Comparison of ENCODE assay signal across 6 cellular contexts in genomic region chr19:48874309-48875135, GRCh38. TPM values are rescaled to one million over a fixed set of nuclear protein-coding genes. Genes with fewer than 3 reads are reported as not detected.
DNase-seq lines count a peak whose midpoint lies in the region; ATAC-seq lines count a peak whose summit lies in the region.

No MANE protein-coding gene starts in this region.

- no peaks in the 10 kb centered on the region for H3K27me3 Mint-ChIP-seq in activated naive CD8-positive, alpha-beta T cell
- H3K27me3 Mint-ChIP-seq in memory B cell, result no peaks in the 10 kb centered on the region

- peak overlapping the region; percentile 98 for H3K27ac Mint-ChIP-seq in activated naive CD8-positive, alpha-beta T cell
- H3K27ac Mint-ChIP-seq in memory B cell, result peak overlapping the region; percentile 100

- H3K36me3 Mint-ChIP-seq in activated naive CD8-positive, alpha-beta T cell, result peaks cover 22% of the 10 kb centered on the region
- peaks cover 27% of the 10 kb centered on the region for H3K36me3 Mint-ChIP-seq in memory B cell

- H3K4me1 Mint-ChIP-seq in activated naive CD8-positive, alpha-beta T cell (ENCODE audit: low read depth), result peaks cover 43% of the 10 kb centered on the region
- peaks cover 30% of the 10 kb centered on the region for H3K4me1 Mint-ChIP-seq in memory B cell

- ATAC-seq in memory B cell (ENCODE audit: low read depth), result peak; percentile 3
- no peak for ATAC-seq in left lobe of liver

- peak overlapping the region; percentile 99 for H3K4me3 Mint-ChIP-seq in activated naive CD8-positive, alpha-beta T cell
- peak overlapping the region; percentile 95 for H3K4me3 Mint-ChIP-seq in memory B cell

- DNase-seq in activated naive CD4-positive, alpha-beta T cell treated with Interleukin-2 at 50 U/mL for 16 hours, result peak; percentile 29
- DNase-seq in activated naive CD4-positive, alpha-beta T cell (lab: John Stamatoyannopoulos, UW), result no peak
- DNase-seq in memory B cell (ENCODE audit: low spot score in 2 of 2), result no peak
- no peak for DNase-seq in GM19238 (ENCODE audit: insufficient read length, low spot score)
- DNase-seq in left lobe of liver (ENCODE audit: low spot score), result no peak

- no peaks in the 10 kb centered on the region for H3K9me3 Mint-ChIP-seq in activated naive CD8-positive, alpha-beta T cell (ENCODE audit: low read depth)
- H3K9me3 Mint-ChIP-seq in memory B cell, result no peaks in the 10 kb centered on the region

RNA-seq across cellular contexts. Expression of gene PPP1R15A, which starts 2.3 kb away (rescaled TPM):
- 5.7 TPM for total RNA-seq in left lobe of liver

RNA-seq across cellular contexts. Expression of gene PLEKHA4, which starts 6.1 kb away (rescaled TPM):
- total RNA-seq in left lobe of liver, result 7.6 TPM

RNA-seq across cellular contexts. Expression of gene TULP2, which starts 24.0 kb away (rescaled TPM):
- not detected for total RNA-seq in left lobe of liver

RNA-seq across cellular contexts. Expression of gene NUCB1, which starts 25.6 kb away (rescaled TPM):
- total RNA-seq in left lobe of liver, result 300 TPM

RNA-seq across cellular contexts. Expression of gene HSD17B14, which starts 38.2 kb away (rescaled TPM):
- total RNA-seq in left lobe of liver, result 15.7 TPM
